ENCODE assay signal across 9 cellular contexts in the genomic region with DNA sequence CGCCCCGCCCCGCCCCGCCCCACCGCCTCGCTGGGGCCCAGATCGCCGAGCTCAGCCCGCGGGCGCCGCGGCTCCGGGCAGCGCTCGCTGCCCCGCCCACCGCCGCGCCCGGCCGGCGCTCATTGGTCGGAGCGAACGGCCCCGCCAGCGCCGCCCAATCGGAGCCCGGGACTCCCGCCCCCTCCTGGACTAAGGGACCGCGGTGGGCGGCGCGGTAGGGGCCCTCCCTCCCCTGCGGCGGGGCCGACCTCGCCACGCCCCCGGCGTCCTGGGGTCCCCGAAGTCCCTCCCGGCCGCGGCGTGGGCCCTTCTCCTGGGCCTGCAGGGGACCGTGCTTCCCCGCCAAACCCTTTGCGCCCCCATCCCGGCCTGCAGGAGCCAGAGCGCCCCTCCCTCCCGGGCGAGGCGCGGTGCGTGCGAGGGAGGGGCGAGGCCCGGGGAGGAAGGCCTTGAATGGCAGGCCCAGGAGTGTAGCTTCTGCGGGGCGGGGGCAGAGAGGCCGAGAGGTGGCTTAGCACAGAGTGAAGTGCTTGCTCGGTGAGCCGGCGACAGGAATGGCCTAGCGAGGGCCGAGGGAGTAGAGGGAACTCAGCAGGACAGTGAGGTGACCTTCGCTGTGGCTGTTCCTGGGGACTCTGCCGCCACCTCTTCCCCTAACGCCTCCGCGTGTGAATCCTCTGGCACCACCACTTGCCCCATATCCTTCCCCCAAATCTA. TPM values are rescaled to one million over a fixed set of nuclear protein-coding genes. Genes with fewer than 3 reads are reported as not detected.
DNase-seq lines count a peak whose midpoint lies in the region; ATAC-seq and TF ChIP-seq lines count a peak whose summit lies in the region.
"Had no signal": no experiment of that assay in that cellular context is flagged by ENCODE, and none has a peak within 500 bp of the region (broad histone marks: within the 10 kb centered on the region; RNA-seq: fewer than 3 reads in every experiment).

Gene CAMKK1 (minus strand): TSS at position 51 of the 717 bp plus-strand sequence. CDS start 7,366 bp downstream, outside the sequence.

- CTCF ChIA-PET in CD4-positive, alpha-beta T cell (lab: Charles Lee): interaction anchor here (0.9 to 1.2 kb wide), 2 partner anchors 21 to 72 kb away, joined by 3 read pairs; no protein-coding TSS in a partner anchor
- CTCF ChIA-PET in activated CD8-positive, alpha-beta memory T cell treated with anti-CD3 and anti-CD28 coated beads, Interleukin-2, amount 10 ng/mL, durations not matched to agents 7 days and 5 days (lab: Charles Lee): interaction anchor here (1.4 to 4.3 kb wide), 3 partner anchors 21 to 48 kb away, joined by 4 to 15 read pairs (median 5); no protein-coding TSS in a partner anchor

- intact Hi-C loops in CD4-positive, alpha-beta T cell (cut with DNase I, micrococcal nuclease): loop anchor here in 1 of 2 experiments (1.0 kb wide), 1 partner anchor 71 kb away; the partner anchor contains the start of gene ATP2A3

- POLR2A ChIA-PET in CD4-positive, alpha-beta T cell (lab: Charles Lee): interaction anchor here (0.8 to 2.2 kb wide), 10 partner anchors 9 to 250 kb away, joined by 3 to 6 read pairs (median 4); partner anchors contain the start of genes ATP2A3, CYB5D2, NCBP3 and P2RX1

- peak; percentile 70 to 89 (median 82) for DNase-seq in CD4-positive, alpha-beta T cell
- DNase-seq in NOMO-1 (lab: John Stamatoyannopoulos, UW; ENCODE audit: unreplicated experiment in 2 of 2) (peak; percentile 88 to 95), mesothelial cell of epicardium (ENCODE audit: low spot score in 2 of 2, unreplicated experiment in 2 of 2) (peak; percentile 87)
- DNase-seq in activated CD8-positive, alpha-beta memory T cell treated with anti-CD3 and anti-CD28 coated beads, Interleukin-2, amount 10 ng/mL, durations not matched to agents 7 days and 5 days: peak; percentile 91
- DNase-seq in stimulated activated CD8-positive, alpha-beta memory T cell treated with anti-CD3 and anti-CD28 coated beads, Interleukin-15, amount 100 ng/mL, for 4 hours (ENCODE audit: low read depth in 2 of 2): peak; percentile 67 to 77

- peak within 1 kb of the TSS; percentile 91 for H3K4me3 Mint-ChIP-seq in CD4-positive, alpha-beta T cell
- H3K4me3 Mint-ChIP-seq in activated CD8-positive, alpha-beta memory T cell treated with anti-CD3 and anti-CD28 coated beads, Interleukin-2, amount 10 ng/mL, durations not matched to agents 7 days and 5 days: peak within 1 kb of the TSS; percentile 73
- H3K4me3 Mint-ChIP-seq in mesothelial cell of epicardium: peak within 1 kb of the TSS; percentile 70

- no peaks in the 10 kb centered on the region for H3K9me3 ChIP-seq in CD4-positive, alpha-beta T cell (ENCODE audit: control insufficient read depth, low read length)
- H3K9me3 ChIP-seq in endocrine pancreas (ENCODE audit: control insufficient read depth, low read length): no peaks in the 10 kb centered on the region

- H3K9me3 Mint-ChIP-seq in CD4-positive, alpha-beta T cell: no peaks in the 10 kb centered on the region
- no peaks in the 10 kb centered on the region for H3K9me3 Mint-ChIP-seq in activated CD8-positive, alpha-beta memory T cell treated with anti-CD3 and anti-CD28 coated beads, Interleukin-2, amount 10 ng/mL, durations not matched to agents 7 days and 5 days (ENCODE audit: low read depth)
- H3K9me3 Mint-ChIP-seq in mesothelial cell of epicardium: no peaks in the 10 kb centered on the region

- H3K27me3 Mint-ChIP-seq in CD4-positive, alpha-beta T cell: no peaks in the 10 kb centered on the region
- peaks cover 7% of the 10 kb centered on the region for H3K27me3 Mint-ChIP-seq in activated CD8-positive, alpha-beta memory T cell treated with anti-CD3 and anti-CD28 coated beads, Interleukin-2, amount 10 ng/mL, durations not matched to agents 7 days and 5 days
- H3K27me3 Mint-ChIP-seq in mesothelial cell of epicardium (ENCODE audit: low read depth): peaks cover 22% of the 10 kb centered on the region

- TF ChIP-seq CTCF in CD4-positive, alpha-beta T cell (IDR thresholded peaks at IDR 0.05): no peak
- TF ChIP-seq CTCF in mesothelial cell of epicardium (IDR thresholded peaks at IDR 0.05; ENCODE audit: unreplicated experiment): no peak

- no peaks in the 10 kb centered on the region for H3K27me3 ChIP-seq in CD4-positive, alpha-beta T cell (ENCODE audit: control insufficient read depth, insufficient read depth, low read length)
- no peaks in the 10 kb centered on the region for H3K27me3 ChIP-seq in endocrine pancreas (ENCODE audit: control insufficient read depth, insufficient read depth, low read length)

- peaks cover 5% of the 10 kb centered on the region for H3K4me1 ChIP-seq in endocrine pancreas (ENCODE audit: control insufficient read depth, insufficient read depth, low read length)

- no peak within 1 kb of the TSS for H3K4me3 ChIP-seq in endocrine pancreas (ENCODE audit: control insufficient read depth, insufficient read depth, low read length)

- peak within 1 kb of the TSS; percentile 46 for H3K27ac ChIP-seq in CD4-positive, alpha-beta T cell (ENCODE audit: low read depth, low read length)
- H3K27ac ChIP-seq: epithelial cell of prostate had no signal

- H3K4me1 Mint-ChIP-seq in CD4-positive, alpha-beta T cell (ENCODE audit: low read depth): peaks cover 37% of the 10 kb centered on the region
- peaks cover 23% of the 10 kb centered on the region for H3K4me1 Mint-ChIP-seq in activated CD8-positive, alpha-beta memory T cell treated with anti-CD3 and anti-CD28 coated beads, Interleukin-2, amount 10 ng/mL, durations not matched to agents 7 days and 5 days
- peaks cover 35% of the 10 kb centered on the region for H3K4me1 Mint-ChIP-seq in mesothelial cell of epicardium

- H3K9ac ChIP-seq in endocrine pancreas (ENCODE audit: control insufficient read depth, insufficient read depth, low read length): peak within 1 kb of the TSS; percentile 35

- H3K36me3 Mint-ChIP-seq in CD4-positive, alpha-beta T cell (ENCODE audit: low read depth): no peaks in the 10 kb centered on the region
- no peaks in the 10 kb centered on the region for H3K36me3 Mint-ChIP-seq in activated CD8-positive, alpha-beta memory T cell treated with anti-CD3 and anti-CD28 coated beads, Interleukin-2, amount 10 ng/mL, durations not matched to agents 7 days and 5 days
- H3K36me3 Mint-ChIP-seq in mesothelial cell of epicardium: no peaks in the 10 kb centered on the region

- ATAC-seq in CD4-positive, alpha-beta T cell (ENCODE audit: poor library complexity): peak; percentile 66
- ATAC-seq in GM19395 (IDR thresholded peaks at IDR 0.05; ENCODE audit: unreplicated experiment): peak; percentile 84
- peak; percentile 83 for ATAC-seq in HG03520 (IDR thresholded peaks at IDR 0.05; ENCODE audit: unreplicated experiment)
- ATAC-seq in activated CD8-positive, alpha-beta memory T cell treated with anti-CD3 and anti-CD28 coated beads, Interleukin-2, amount 10 ng/mL, durations not matched to agents 7 days and 5 days: peak; percentile 92

- peak within 1 kb of the TSS; percentile 94 for H3K27ac Mint-ChIP-seq in CD4-positive, alpha-beta T cell
- peak within 1 kb of the TSS; percentile 68 for H3K27ac Mint-ChIP-seq in activated CD8-positive, alpha-beta memory T cell treated with anti-CD3 and anti-CD28 coated beads, Interleukin-2, amount 10 ng/mL, durations not matched to agents 7 days and 5 days
- peak within 1 kb of the TSS; percentile 19 for H3K27ac Mint-ChIP-seq in mesothelial cell of epicardium

- no peaks in the 10 kb centered on the region for H3K36me3 ChIP-seq in endocrine pancreas (ENCODE audit: control insufficient read depth, insufficient read depth, low read length)

RNA-seq across cellular contexts. Expression of gene CAMKK1, which starts in this region (rescaled TPM):
- total RNA-seq in CD4-positive, alpha-beta T cell: 1 to 10 TPM; 4.8 to 4.9 TPM
- 1 to 10 TPM; 1.8 TPM for total RNA-seq in activated CD8-positive, alpha-beta memory T cell treated with anti-CD3 and anti-CD28 coated beads, Interleukin-2, amount 10 ng/mL, durations not matched to agents 7 days and 5 days
- total RNA-seq in mesothelial cell of epicardium: 3.8 to 4.3 TPM (median 4.3 TPM) in 3 replicates

Comparison
In these comparisons a context has a peak if more than half of its experiments do, and no peak if none do; other contexts are left out.
1. H3K27ac Mint-ChIP-seq: peak in every context shown above with its lines; median percentile 94 in CD4-positive, alpha-beta T cell; 68 in activated CD8-positive, alpha-beta memory T cell treated with anti-CD3 and anti-CD28 coated beads, Interleukin-2, amount 10 ng/mL, durations not matched to agents 7 days and 5 days; 19 in mesothelial cell of epicardium.